ENCODE assay signal across 17 cellular contexts in the genomic region with DNA sequence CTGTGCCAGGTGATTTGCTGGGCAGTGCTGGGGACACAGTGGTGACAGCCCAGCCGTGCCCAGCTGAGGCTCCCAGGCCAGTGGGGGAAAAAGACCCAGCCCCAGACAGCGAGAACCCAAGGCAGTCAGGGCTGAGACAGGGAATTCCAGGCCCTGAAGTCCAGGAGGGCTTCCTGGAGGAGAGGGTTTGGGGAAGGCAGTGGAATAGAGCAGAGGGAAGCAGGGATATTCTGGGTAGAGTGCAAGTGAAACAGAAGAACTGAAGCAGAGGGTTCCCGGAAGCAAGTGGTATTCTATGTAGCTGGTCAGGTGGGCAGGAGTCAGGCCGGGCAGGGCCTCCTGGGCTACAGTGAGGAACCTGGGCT. TPM values are rescaled to one million over a fixed set of nuclear protein-coding genes. Genes with fewer than 3 reads are reported as not detected.
DNase-seq lines count a peak whose midpoint lies in the region; ATAC-seq and TF ChIP-seq lines count a peak whose summit lies in the region.
"Had no signal": no experiment of that assay in that cellular context is flagged by ENCODE, and none has a peak within 500 bp of the region (broad histone marks: within the 10 kb centered on the region; RNA-seq: fewer than 3 reads in every experiment).

No MANE protein-coding gene starts in this region.

- H3K36me3 Mint-ChIP-seq in stimulated activated effector memory CD8-positive, alpha-beta T cell treated with anti-CD3 and anti-CD28 coated beads, Interleukin-12 subunit alpha, Interleukin-12 subunit beta, amount 100 ng/mL, for 72 hours: peaks cover 10% of the 10 kb centered on the region
- H3K36me3 Mint-ChIP-seq in activated naive CD4-positive, alpha-beta T cell treated with anti-CD3 and anti-CD28 coated beads, Interleukin-2, amount 10 ng/mL, durations not matched to agents 7 days and 5 days: no peaks in the 10 kb centered on the region

- WGBS in heart right ventricle, 2 donors: 86 to 90% methylated on average over 4 of the region's 4 CpGs

- peaks cover 42% of the 10 kb centered on the region for H3K27me3 Mint-ChIP-seq in activated naive CD4-positive, alpha-beta T cell treated with anti-CD3 and anti-CD28 coated beads, Interleukin-2, amount 10 ng/mL, durations not matched to agents 7 days and 5 days

- no peaks in the 10 kb centered on the region for H3K9me3 ChIP-seq in lower lobe of right lung
- no peaks in the 10 kb centered on the region for H3K9me3 ChIP-seq in heart right ventricle
- H3K9me3 ChIP-seq: HAP-1 had no signal

- H3K27me3 ChIP-seq in lower lobe of right lung (ENCODE audit: low read depth) (peaks cover 2% of the 10 kb centered on the region), heart right ventricle (peaks cover 0 to 4% (median 0%) of the 10 kb centered on the region in 7 donors)

- H3K4me3 Mint-ChIP-seq in stimulated activated effector memory CD8-positive, alpha-beta T cell treated with anti-CD3 and anti-CD28 coated beads, Interleukin-12 subunit alpha, Interleukin-12 subunit beta, amount 100 ng/mL, for 72 hours: no peak overlapping the region
- H3K4me3 Mint-ChIP-seq in activated naive CD4-positive, alpha-beta T cell treated with anti-CD3 and anti-CD28 coated beads, Interleukin-2, amount 10 ng/mL, durations not matched to agents 7 days and 5 days: no peak overlapping the region

- H3K27ac ChIP-seq in C4-2B (peak overlapping the region; percentile 8; the same call in 1 of the 2 replicates), VCaP (peak overlapping the region; percentile 97), lower lobe of right lung (peak overlapping the region; percentile 10), heart right ventricle (no peak overlapping the region)

- H3K4me1 ChIP-seq in lower lobe of right lung (peaks cover 29% of the 10 kb centered on the region), heart right ventricle (peaks cover 0 to 23% (median 11%) of the 10 kb centered on the region in 9 donors)
- H3K4me1 ChIP-seq: HAP-1 had no signal

- ATAC-seq in lower lobe of right lung: no peak
- no peak for ATAC-seq in stimulated activated effector memory CD8-positive, alpha-beta T cell treated with anti-CD3 and anti-CD28 coated beads, Interleukin-12 subunit alpha, Interleukin-12 subunit beta, amount 100 ng/mL, for 72 hours
- ATAC-seq in HG03521 (IDR thresholded peaks at IDR 0.05; ENCODE audit: unreplicated experiment): no peak
- no peak for ATAC-seq in heart right ventricle
- ATAC-seq: GM12878 had no signal

- no peaks in the 10 kb centered on the region for H3K9me3 Mint-ChIP-seq in stimulated activated effector memory CD8-positive, alpha-beta T cell treated with anti-CD3 and anti-CD28 coated beads, Interleukin-12 subunit alpha, Interleukin-12 subunit beta, amount 100 ng/mL, for 72 hours
- no peaks in the 10 kb centered on the region for H3K9me3 Mint-ChIP-seq in activated naive CD4-positive, alpha-beta T cell treated with anti-CD3 and anti-CD28 coated beads, Interleukin-2, amount 10 ng/mL, durations not matched to agents 7 days and 5 days

- intact Hi-C loops in lower lobe of right lung (cut with DNase I) (no loop called here), heart right ventricle (cut with DNase I) (no loop called here)

- CTCF ChIA-PET in activated naive CD4-positive, alpha-beta T cell treated with anti-CD3 and anti-CD28 coated beads, Interleukin-2, amount 10 ng/mL, durations not matched to agents 7 days and 5 days (lab: Charles Lee): no interaction called here

- DNase-seq in lower lobe of right lung (no peak), heart right ventricle (no peak)
- no peak for DNase-seq in stimulated activated effector memory CD8-positive, alpha-beta T cell treated with anti-CD3 and anti-CD28 coated beads, Interleukin-12 subunit alpha, Interleukin-12 subunit beta, amount 100 ng/mL, for 72 hours (ENCODE audit: low spot score in 2 of 2)
- DNase-seq in stimulated activated CD4-positive, alpha-beta T cell treated with anti-CD3 and anti-CD28 coated beads, Interleukin-4, amount 100 ng/mL, for 1 hour: no peak
- no peak for DNase-seq in activated naive CD4-positive, alpha-beta T cell treated with anti-CD3 and anti-CD28 coated beads, Interleukin-2, amount 10 ng/mL, durations not matched to agents 7 days and 5 days
- DNase-seq: C1 segment of cervical spinal cord, IMR-90, NCI-H2081, NCI-H524, SIG-M5 had no signal

- TF ChIP-seq CTCF in C4-2B (conservative IDR thresholded peaks at IDR 0.05) (no peak), VCaP (conservative IDR thresholded peaks at IDR 0.05) (no peak), lower lobe of right lung (IDR thresholded peaks at IDR 0.05) (no peak), heart right ventricle (IDR thresholded peaks at IDR 0.05) (no peak)

- H3K36me3 ChIP-seq in lower lobe of right lung: no peaks in the 10 kb centered on the region
- no peaks in the 10 kb centered on the region for H3K36me3 ChIP-seq in heart right ventricle
- H3K36me3 ChIP-seq: HAP-1 had no signal

- H3K27ac Mint-ChIP-seq in stimulated activated effector memory CD8-positive, alpha-beta T cell treated with anti-CD3 and anti-CD28 coated beads, Interleukin-12 subunit alpha, Interleukin-12 subunit beta, amount 100 ng/mL, for 72 hours: peak overlapping the region; percentile 60
- H3K27ac Mint-ChIP-seq in activated naive CD4-positive, alpha-beta T cell treated with anti-CD3 and anti-CD28 coated beads, Interleukin-2, amount 10 ng/mL, durations not matched to agents 7 days and 5 days: no peak overlapping the region

- H3K4me1 Mint-ChIP-seq in stimulated activated effector memory CD8-positive, alpha-beta T cell treated with anti-CD3 and anti-CD28 coated beads, Interleukin-12 subunit alpha, Interleukin-12 subunit beta, amount 100 ng/mL, for 72 hours: peaks cover 18% of the 10 kb centered on the region
- H3K4me1 Mint-ChIP-seq in activated naive CD4-positive, alpha-beta T cell treated with anti-CD3 and anti-CD28 coated beads, Interleukin-2, amount 10 ng/mL, durations not matched to agents 7 days and 5 days: peaks cover 8% of the 10 kb centered on the region

- H3K4me3 ChIP-seq in lower lobe of right lung (no peak overlapping the region), heart right ventricle (no peak overlapping the region)
- H3K4me3 ChIP-seq: GM12878, HAP-1 had no signal

RNA-seq across cellular contexts. Expression of gene CEACAM16, which starts 1.3 kb away (rescaled TPM):
- total RNA-seq in lower lobe of right lung (not detected), heart right ventricle (not detected)
- not detected for polyA plus RNA-seq in heart right ventricle
- total RNA-seq: G401, GM12878, IMR-90, LHCN-M2 had no signal
- polyA plus RNA-seq: GM12878, IMR-90 had no signal

RNA-seq across cellular contexts. Expression of gene CEACAM19, which starts 26.4 kb away (rescaled TPM):
- total RNA-seq in lower lobe of right lung (7.7 TPM), heart right ventricle (10 to 100 TPM in 1 of 10 donors, 1 to 10 TPM in 9; 3.3 to 10.7 (median 5.1) TPM)
- polyA plus RNA-seq in heart right ventricle: 10 to 100 TPM in 1 of 2 donors, 1 to 10 TPM in 1; 5.2 to 36.8 TPM

RNA-seq across cellular contexts. Expression of gene BCL3, which starts 50.9 kb away (rescaled TPM):
- total RNA-seq in lower lobe of right lung (41.0 TPM), heart right ventricle (10 to 100 TPM in 9 of 10 donors, 1 to 10 TPM in 1; 7.1 to 76.3 (median 20.3) TPM)
- polyA plus RNA-seq in heart right ventricle: 10 to 100 TPM; 20.7 to 30.7 TPM

RNA-seq across cellular contexts. Expression of gene PVR, which starts 53.9 kb away (rescaled TPM):
- 35.0 TPM for total RNA-seq in lower lobe of right lung
- 100 to 1,000 TPM in 1 of 10 donors, 10 to 100 TPM in 9; 38.3 to 108 (median 41.8) TPM for total RNA-seq in heart right ventricle
- polyA plus RNA-seq in heart right ventricle: 10 to 100 TPM; 47.3 to 74.8 TPM

Comparison
In these comparisons a context has a peak if more than half of its experiments do, and no peak if none do; other contexts are left out.
1. H3K27ac ChIP-seq: peak in C4-2B (single experiment), VCaP (single experiment) and lower lobe of right lung (single experiment); none in heart right ventricle (0 of 10).